1 cellular context compared by ENCODE assay signal in genomic region chr1:43007377-43008105, GRCh38.
TF ChIP-seq lines count a peak whose summit lies in the region.

No MANE protein-coding gene starts in this region.

TF ChIP-seq in HepG2, 621 proteins besides CTCF, POLR2A, EP300 and RAD21 (continued from another document):
- no peak for TF ChIP-seq CEBPZ (IDR thresholded peaks at IDR 0.05; ENCODE audit: low read length)
- no peak for TF ChIP-seq KIAA2018 (CRISPR knock-in tag; IDR thresholded peaks at IDR 0.05; ENCODE audit: borderline replicate concordance)
- no peak for TF ChIP-seq ZNF609 (CRISPR knock-in tag; IDR thresholded peaks at IDR 0.05; ENCODE audit: borderline replicate concordance)
- no peak for TF ChIP-seq ZNF83 (CRISPR knock-in tag; IDR thresholded peaks at IDR 0.05; ENCODE audit: borderline replicate concordance)
- TF ChIP-seq ZBTB10 (CRISPR knock-in tag; IDR thresholded peaks at IDR 0.05; ENCODE audit: borderline replicate concordance), result no peak
TF ChIP-seq in HepG2: peak in this region for 1.
